20 cellular contexts compared by ENCODE assay signal in genomic region chr3:72567474-72567873, GRCh38.
"Had no signal": no experiment of that assay in that cellular context is flagged by ENCODE, and none has a peak within 500 bp of the region (broad histone marks: within the 10 kb centered on the region; RNA-seq: fewer than 3 reads in every experiment).

No MANE protein-coding gene starts in this region.

- H3K27ac Mint-ChIP-seq: activated CD4-positive, alpha-beta T cell treated with anti-CD3 and anti-CD28 coated beads, Interleukin-2, amount 10 ng/mL, durations not matched to agents 24 days and 14 days; activated CD8-positive, alpha-beta T cell treated with anti-CD3 and anti-CD28 coated beads, Interleukin-2, amount 10 ng/mL, durations not matched to agents 7 days and 5 days; activated naive CD4-positive, alpha-beta T cell treated with anti-CD3 and anti-CD28 coated beads, Interleukin-2, amount 10 ng/mL, durations not matched to agents 7 days and 5 days; activated naive CD8-positive, alpha-beta T cell treated with anti-CD3 and anti-CD28 coated beads, Interleukin-2, amount 50 U/mL, for 24 hours; immature natural killer cell; natural killer cell treated with Interleukin-12 subunit alpha and Interleukin-12 subunit beta and Interleukin-15 and Interleukin-18, amount 100 ng/mL, for 72 hours had no signal

- H3K4me1 Mint-ChIP-seq: activated CD4-positive, alpha-beta T cell treated with anti-CD3 and anti-CD28 coated beads, Interleukin-2, amount 10 ng/mL, durations not matched to agents 24 days and 14 days; activated naive CD4-positive, alpha-beta T cell treated with anti-CD3 and anti-CD28 coated beads, Interleukin-2, amount 10 ng/mL, durations not matched to agents 7 days and 5 days; activated naive CD8-positive, alpha-beta T cell treated with anti-CD3 and anti-CD28 coated beads, Interleukin-2, amount 50 U/mL, for 24 hours; immature natural killer cell had no signal

- H3K4me1 ChIP-seq: lower lobe of right lung, testis had no signal

- DNase-seq: activated CD4-positive, alpha-beta T cell treated with anti-CD3 and anti-CD28 coated beads, Interleukin-2, amount 10 ng/mL, durations not matched to agents 24 days and 14 days; activated CD8-positive, alpha-beta T cell treated with anti-CD3 and anti-CD28 coated beads, Interleukin-2, amount 10 ng/mL, durations not matched to agents 7 days and 5 days; activated effector memory CD4-positive, alpha-beta T cell treated with Interleukin-2 at 50 U/mL for 16 hours; activated naive CD4-positive, alpha-beta T cell treated with anti-CD3 and anti-CD28 coated beads, Interleukin-2, amount 10 ng/mL, durations not matched to agents 7 days and 5 days; activated naive CD8-positive, alpha-beta T cell treated with anti-CD3 and anti-CD28 coated beads, Interleukin-2, amount 50 U/mL, for 24 hours; activated T-cell treated with anti-CD3 and anti-CD28 coated beads, Interleukin-2, amount 50 U/mL, for 4 hours; anterior cingulate cortex; heart right ventricle; immature natural killer cell; kidney glomerular epithelial cell; lower lobe of right lung; occipital lobe; stimulated activated CD4-positive, alpha-beta T cell treated with anti-CD3 and anti-CD28 coated beads, Interleukin-15, amount 100 ng/mL, for 24 hours; stimulated activated CD4-positive, alpha-beta T cell treated with anti-CD3 and anti-CD28 coated beads, Interleukin-2, amount 100 ng/mL, for 48 hours; T-helper 1 cell; T-helper 9 cell; testis had no signal

- H3K27ac ChIP-seq: coronary artery, heart right ventricle, lower lobe of right lung, testis had no signal

- H3K4me3 ChIP-seq: coronary artery, heart right ventricle, lower lobe of right lung, testis had no signal

- H3K9me3 ChIP-seq: lower lobe of right lung, testis had no signal

- H3K36me3 ChIP-seq: heart right ventricle, lower lobe of right lung had no signal

- H3K4me3 Mint-ChIP-seq: activated CD4-positive, alpha-beta T cell treated with anti-CD3 and anti-CD28 coated beads, Interleukin-2, amount 10 ng/mL, durations not matched to agents 24 days and 14 days; activated CD8-positive, alpha-beta T cell treated with anti-CD3 and anti-CD28 coated beads, Interleukin-2, amount 10 ng/mL, durations not matched to agents 7 days and 5 days; activated naive CD4-positive, alpha-beta T cell treated with anti-CD3 and anti-CD28 coated beads, Interleukin-2, amount 10 ng/mL, durations not matched to agents 7 days and 5 days; activated naive CD8-positive, alpha-beta T cell treated with anti-CD3 and anti-CD28 coated beads, Interleukin-2, amount 50 U/mL, for 24 hours; activated T-cell treated with anti-CD3 and anti-CD28 coated beads, Interleukin-2, amount 50 U/mL, for 4 hours; immature natural killer cell; natural killer cell treated with Interleukin-12 subunit alpha and Interleukin-12 subunit beta and Interleukin-15 and Interleukin-18, amount 100 ng/mL, for 72 hours had no signal

- H3K27me3 Mint-ChIP-seq: activated CD4-positive, alpha-beta T cell treated with anti-CD3 and anti-CD28 coated beads, Interleukin-2, amount 10 ng/mL, durations not matched to agents 24 days and 14 days; activated naive CD4-positive, alpha-beta T cell treated with anti-CD3 and anti-CD28 coated beads, Interleukin-2, amount 10 ng/mL, durations not matched to agents 7 days and 5 days; activated naive CD8-positive, alpha-beta T cell treated with anti-CD3 and anti-CD28 coated beads, Interleukin-2, amount 50 U/mL, for 24 hours had no signal

- H3K36me3 Mint-ChIP-seq: activated naive CD4-positive, alpha-beta T cell treated with anti-CD3 and anti-CD28 coated beads, Interleukin-2, amount 10 ng/mL, durations not matched to agents 7 days and 5 days; immature natural killer cell; natural killer cell treated with Interleukin-12 subunit alpha and Interleukin-12 subunit beta and Interleukin-15 and Interleukin-18, amount 100 ng/mL, for 72 hours had no signal

- H3K27me3 ChIP-seq: testis had no signal

- ATAC-seq: activated CD8-positive, alpha-beta T cell treated with anti-CD3 and anti-CD28 coated beads, Interleukin-2, amount 10 ng/mL, durations not matched to agents 7 days and 5 days; activated naive CD8-positive, alpha-beta T cell treated with anti-CD3 and anti-CD28 coated beads, Interleukin-2, amount 50 U/mL, for 24 hours; activated T-cell treated with anti-CD3 and anti-CD28 coated beads, Interleukin-2, amount 50 U/mL, for 4 hours; esophagus mucosa had no signal

- H3K9me3 Mint-ChIP-seq: activated CD4-positive, alpha-beta T cell treated with anti-CD3 and anti-CD28 coated beads, Interleukin-2, amount 10 ng/mL, durations not matched to agents 24 days and 14 days; activated naive CD4-positive, alpha-beta T cell treated with anti-CD3 and anti-CD28 coated beads, Interleukin-2, amount 10 ng/mL, durations not matched to agents 7 days and 5 days; activated naive CD8-positive, alpha-beta T cell treated with anti-CD3 and anti-CD28 coated beads, Interleukin-2, amount 50 U/mL, for 24 hours; activated T-cell treated with anti-CD3 and anti-CD28 coated beads, Interleukin-2, amount 50 U/mL, for 4 hours; immature natural killer cell; natural killer cell treated with Interleukin-12 subunit alpha and Interleukin-12 subunit beta and Interleukin-15 and Interleukin-18, amount 100 ng/mL, for 72 hours had no signal
